In genomic region chr20:50845566-50846211, GRCh38 we compare ENCODE assay signal across 13 cellular contexts.
"Had no signal": no experiment of that assay in that cellular context is flagged by ENCODE, and none has a peak within 500 bp of the region (broad histone marks: within the 10 kb centered on the region; RNA-seq: fewer than 3 reads in every experiment).

No MANE protein-coding gene starts in this region.

- DNase-seq: activated CD4-positive, alpha-beta memory T cell treated with anti-CD3 and anti-CD28 coated beads, Interleukin-2, amount 10 ng/mL, durations not matched to agents 7 days and 5 days; activated naive CD4-positive, alpha-beta T cell treated with Interleukin-2 at 50 U/mL for 16 hours; caudate nucleus; colonic mucosa; left cardiac atrium; lower lobe of right lung; naive B cell; T1000; tibial artery had no signal

- FAIRE-seq: endothelial cell of umbilical vein had no signal

- H3K9me3 ChIP-seq: colonic mucosa, lower lobe of right lung, neutrophil, tibial artery, vagina had no signal

- H3K36me3 ChIP-seq: colonic mucosa, lower lobe of right lung, neutrophil, vagina had no signal

- H3K4me3 ChIP-seq: colonic mucosa, lower lobe of right lung, tibial artery, vagina had no signal

- H3K4me1 ChIP-seq: colonic mucosa had no signal

- H3K27me3 ChIP-seq: colonic mucosa, neutrophil, tibial artery, vagina had no signal

- H3K27ac ChIP-seq: colonic mucosa, lower lobe of right lung, neutrophil, tibial artery, vagina, VCaP had no signal
